12 cellular contexts compared by ENCODE assay signal in genomic region chr18:9066817-9067306, GRCh38. TPM values are rescaled to one million over a fixed set of nuclear protein-coding genes. Genes with fewer than 3 reads are reported as not detected.
DNase-seq lines count a peak whose midpoint lies in the region; ATAC-seq and TF ChIP-seq lines count a peak whose summit lies in the region.
"Had no signal": no experiment of that assay in that cellular context is flagged by ENCODE, and none has a peak within 500 bp of the region (broad histone marks: within the 10 kb centered on the region; RNA-seq: fewer than 3 reads in every experiment).

No MANE protein-coding gene starts in this region.

- DNase-seq in activated CD4-positive, alpha-beta T cell treated with anti-CD3 and anti-CD28 coated beads for 36 hours = no peak
- no peak for DNase-seq in activated CD4-positive, alpha-beta T cell treated with anti-CD3 and anti-CD28 coated beads for 4 hours
- DNase-seq in mucosa of descending colon (no peak), A673 (ENCODE audit: low spot score) (no peak), mesenchymal stem cell (no peak), NCI-H2029 (lab: John Stamatoyannopoulos, UW) (no peak)
- DNase-seq: NCI-H526 had no signal

- H3K9me3 ChIP-seq in mucosa of descending colon (no peaks in the 10 kb centered on the region), A673 (ENCODE audit: low read depth, low read length, poor library complexity, severe bottlenecking) (no peaks in the 10 kb centered on the region), mesenchymal stem cell (ENCODE audit: control insufficient read depth, low read length) (no peaks in the 10 kb centered on the region)
- H3K9me3 ChIP-seq: breast epithelium, HAP-1 had no signal

- H3K27me3 ChIP-seq in A673 (replicated peaks; ENCODE audit: insufficient read depth, low read depth, low read length, poor library complexity) (no peaks in the 10 kb centered on the region), mesenchymal stem cell (ENCODE audit: control insufficient read depth in 1 of 2, insufficient read depth in 1 of 2, low read length in 2 of 2) (no peaks in the 10 kb centered on the region)
- H3K27me3 ChIP-seq: breast epithelium had no signal

- 98% methylated on average over 3 of the region's 5 CpGs for WGBS in mesenchymal stem cell

- TF ChIP-seq CTCF in mucosa of descending colon (IDR thresholded peaks at IDR 0.05) (no peak), A673 (conservative IDR thresholded peaks at IDR 0.05; ENCODE audit: low read depth, low read length) (no peak)

- no peak overlapping the region for H2BK5ac ChIP-seq in mesenchymal stem cell (ENCODE audit: low read depth, low read length, poor library complexity, severe bottlenecking)

- no peaks in the 10 kb centered on the region for H3K36me3 ChIP-seq in mucosa of descending colon (ENCODE audit: low read depth)
- no peaks in the 10 kb centered on the region for H3K36me3 ChIP-seq in A673 (ENCODE audit: insufficient read depth, low read length, poor library complexity, severe bottlenecking)
- no peaks in the 10 kb centered on the region for H3K36me3 ChIP-seq in mesenchymal stem cell (ENCODE audit: control insufficient read depth in 1 of 2, insufficient read depth in 2 of 2, low read depth in 1 of 2, low read length in 2 of 2)
- H3K36me3 ChIP-seq: breast epithelium, HAP-1 had no signal

- intact Hi-C loops in activated CD4-positive, alpha-beta T cell treated with anti-CD3 and anti-CD28 coated beads for 36 hours (cut with DNase I, micrococcal nuclease) = no loop called here
- intact Hi-C loops in mucosa of descending colon (cut with DNase I, micrococcal nuclease) = no loop called here
- intact Hi-C loops in A673 (cut with micrococcal nuclease; ENCODE audit: unreplicated experiment) = no loop called here

- BruUV-seq in A673 (replicated peaks; lab: Mats Ljungman, UMichigan) = no TSS peak

- CTCF ChIA-PET in activated CD4-positive, alpha-beta T cell treated with anti-CD3 and anti-CD28 coated beads for 36 hours (lab: Charles Lee) = interaction anchor here (0.6 to 2.1 kb wide), 4 partner anchors 81 to 545 kb away, joined by 3 to 6 read pairs (median 4); no protein-coding TSS in a partner anchor
- CTCF ChIA-PET in A673 (lab: Charles Lee) = no interaction called here

- H3K4me1 ChIP-seq in mucosa of descending colon (ENCODE audit: low read depth) (peaks cover 6% of the 10 kb centered on the region), A673 (ENCODE audit: insufficient read depth, low read length, poor library complexity, severe bottlenecking) (no peaks in the 10 kb centered on the region), mesenchymal stem cell (ENCODE audit: control insufficient read depth, insufficient read depth, low read depth, low read length) (no peaks in the 10 kb centered on the region)
- H3K4me1 ChIP-seq: breast epithelium had no signal

- H2AFZ ChIP-seq in mesenchymal stem cell (ENCODE audit: low read depth, low read length) = no peak overlapping the region

- H3K27ac Mint-ChIP-seq in activated CD4-positive, alpha-beta T cell treated with anti-CD3 and anti-CD28 coated beads for 36 hours = no peak overlapping the region

- POLR2A ChIA-PET in activated CD4-positive, alpha-beta T cell treated with anti-CD3 and anti-CD28 coated beads for 36 hours (lab: Charles Lee) = no interaction called here
- POLR2A ChIA-PET in A673 (lab: Charles Lee; ENCODE audit: low non-redundant PET) = no interaction called here

- H3K36me3 Mint-ChIP-seq in activated CD4-positive, alpha-beta T cell treated with anti-CD3 and anti-CD28 coated beads for 36 hours (ENCODE audit: low read depth) = no peaks in the 10 kb centered on the region
- H3K36me3 Mint-ChIP-seq: natural killer cell treated with Interleukin-12 subunit alpha and Interleukin-12 subunit beta and Interleukin-15 and Interleukin-18, amount 100 ng/mL, for 72 hours had no signal

- H3K23ac ChIP-seq in mesenchymal stem cell (ENCODE audit: low read length in 2 of 2) = no peak overlapping the region

- H3K18ac ChIP-seq in mesenchymal stem cell (ENCODE audit: low read depth in 1 of 2, low read length in 2 of 2) = no peak overlapping the region

- no peak overlapping the region for H3K4ac ChIP-seq in mesenchymal stem cell (ENCODE audit: low read depth in 1 of 2, low read length in 2 of 2)

- no peaks in the 10 kb centered on the region for H3K9me3 Mint-ChIP-seq in activated CD4-positive, alpha-beta T cell treated with anti-CD3 and anti-CD28 coated beads for 36 hours (ENCODE audit: low read depth)
- H3K9me3 Mint-ChIP-seq: natural killer cell treated with Interleukin-12 subunit alpha and Interleukin-12 subunit beta and Interleukin-15 and Interleukin-18, amount 100 ng/mL, for 72 hours had no signal

- no peak overlapping the region for H3K4me3 Mint-ChIP-seq in activated CD4-positive, alpha-beta T cell treated with anti-CD3 and anti-CD28 coated beads for 36 hours
- H3K4me3 Mint-ChIP-seq: natural killer cell treated with Interleukin-12 subunit alpha and Interleukin-12 subunit beta and Interleukin-15 and Interleukin-18, amount 100 ng/mL, for 72 hours had no signal

- H2BK15ac ChIP-seq in mesenchymal stem cell (ENCODE audit: low read depth, poor library complexity, severe bottlenecking) = no peak overlapping the region

- H3K4me3 ChIP-seq in mucosa of descending colon = no peak overlapping the region
- no peak overlapping the region for H3K4me3 ChIP-seq in A673 (ENCODE audit: low read depth, low read length, poor library complexity, severe bottlenecking)
- no peak overlapping the region for H3K4me3 ChIP-seq in mesenchymal stem cell (ENCODE audit: insufficient read depth in 1 of 2, low read depth in 1 of 2, low read length in 2 of 2)
- H3K4me3 ChIP-seq: breast epithelium, HAP-1 had no signal

- H4K8ac ChIP-seq in mesenchymal stem cell (ENCODE audit: low read length) = no peak overlapping the region

- no peak overlapping the region for H2BK12ac ChIP-seq in mesenchymal stem cell (ENCODE audit: low read length in 2 of 2)

- H3K79me1 ChIP-seq in mesenchymal stem cell (replicated peaks; ENCODE audit: low read length, poor library complexity, severe bottlenecking) = no peaks in the 10 kb centered on the region

- no peak overlapping the region for H3K4me2 ChIP-seq in mesenchymal stem cell (ENCODE audit: low read length, poor library complexity, severe bottlenecking)

- peak; percentile 51 for ATAC-seq in activated CD4-positive, alpha-beta T cell treated with anti-CD3 and anti-CD28 coated beads for 36 hours
- ATAC-seq in GM21528 (IDR thresholded peaks at IDR 0.05; ENCODE audit: low FRiP score, unreplicated experiment) = peak; percentile 70
- ATAC-seq in HG03342 (IDR thresholded peaks at IDR 0.05; ENCODE audit: unreplicated experiment) = peak; percentile 68
- peak; percentile 45 for ATAC-seq in mucosa of descending colon

- peaks cover 13% of the 10 kb centered on the region for H3K4me1 Mint-ChIP-seq in activated CD4-positive, alpha-beta T cell treated with anti-CD3 and anti-CD28 coated beads for 36 hours

- no peak overlapping the region for H2AK5ac ChIP-seq in mesenchymal stem cell (ENCODE audit: low read length, severe bottlenecking)

- no peak overlapping the region for H3K9ac ChIP-seq in mesenchymal stem cell (ENCODE audit: low read length)

- no peak overlapping the region for H3K14ac ChIP-seq in mesenchymal stem cell (ENCODE audit: low read length in 2 of 2)

- H3K27ac ChIP-seq in A673 (ENCODE audit: low read depth, low read length, poor library complexity, severe bottlenecking) (no peak overlapping the region), mesenchymal stem cell (ENCODE audit: low read length, poor library complexity, severe bottlenecking) (no peak overlapping the region)
- H3K27ac ChIP-seq: breast epithelium had no signal

- no peak overlapping the region for H4K91ac ChIP-seq in mesenchymal stem cell (ENCODE audit: low read length)

- H3K27me3 Mint-ChIP-seq in activated CD4-positive, alpha-beta T cell treated with anti-CD3 and anti-CD28 coated beads for 36 hours = peaks cover 4% of the 10 kb centered on the region

- H2BK120ac ChIP-seq in mesenchymal stem cell (ENCODE audit: low read depth, low read length) = no peak overlapping the region

RNA-seq across cellular contexts. Expression of gene NDUFV2, which starts 35.6 kb away (rescaled TPM):
- total RNA-seq in activated CD4-positive, alpha-beta T cell treated with anti-CD3 and anti-CD28 coated beads for 36 hours = 100 to 1,000 TPM; 331 to 372 TPM
- total RNA-seq in mucosa of descending colon = 100 to 1,000 TPM; 146 to 199 (median 163) TPM
- total RNA-seq in A673 (2021) = 154 and 161 TPM in 2 replicates
- polyA plus RNA-seq in mesenchymal stem cell (2013, experiment 1 of 2) = 241 TPM
- polyA plus RNA-seq in mesenchymal stem cell (2013, experiment 2 of 2) = 246 TPM
